In the genomic region with DNA sequence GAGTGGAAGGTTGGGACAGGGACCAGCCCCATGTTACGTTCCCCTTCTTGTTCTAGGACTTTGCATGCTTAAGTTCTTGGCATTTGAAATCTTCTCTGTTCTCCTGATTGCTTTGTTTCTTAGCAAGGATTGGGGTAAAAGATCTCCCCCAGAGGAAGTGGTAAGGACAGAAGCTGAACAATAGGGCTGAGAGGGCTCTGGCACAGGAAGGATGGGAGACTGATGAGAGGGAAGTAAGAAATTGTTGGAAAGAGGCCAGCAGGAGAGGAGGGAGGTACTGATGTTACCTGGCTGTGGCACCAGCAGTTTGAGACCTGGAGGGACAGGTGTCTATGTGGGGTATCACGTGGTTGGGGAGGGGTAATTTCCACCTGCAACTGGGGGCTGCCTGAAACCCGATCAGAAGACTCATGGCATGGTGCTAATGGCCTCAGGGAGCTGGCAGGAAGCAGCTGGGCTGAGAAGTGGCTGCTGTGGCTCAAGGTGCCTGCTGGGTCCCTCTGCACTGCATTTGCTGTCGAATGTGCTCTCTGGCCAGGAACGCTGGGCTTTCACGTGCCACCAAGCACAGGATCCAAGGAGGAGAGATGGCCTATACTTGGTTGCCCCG, we compare ENCODE assay signal across 21 cellular contexts.
DNase-seq lines count a peak whose midpoint lies in the region; ATAC-seq and TF ChIP-seq lines count a peak whose summit lies in the region.
"Had no signal": no experiment of that assay in that cellular context is flagged by ENCODE, and none has a peak within 500 bp of the region (broad histone marks: within the 10 kb centered on the region; RNA-seq: fewer than 3 reads in every experiment).

No MANE protein-coding gene starts in this region.

- no peaks in the 10 kb centered on the region; the same call in 1 of the 2 replicates for H3F3A ChIP-seq in GM23338 (replicated peaks; ENCODE audit: low read depth)

- no peak for DNase-seq in GM23338 (ENCODE audit: low spot score)
- DNase-seq in NCI-H2029 treated with DMSO at 0.1 percent for 48 hours (lab: John Stamatoyannopoulos, UW) = peak; percentile 99
- peak; percentile 25 to 54 for DNase-seq in SJCRH30
- DNase-seq in omental fat pad (ENCODE audit: low spot score) = no peak
- no peak for DNase-seq in NOMO-1 (lab: John Stamatoyannopoulos, UW; ENCODE audit: unreplicated experiment in 2 of 2)
- DNase-seq in epidermal melanocyte (ENCODE audit: insufficient read length, low spot score) = no peak
- DNase-seq: activated CD4-positive, alpha-beta T cell treated with anti-CD3 and anti-CD28 coated beads for 1 hour; activated CD8-positive, alpha-beta memory T cell treated with anti-CD3 and anti-CD28 coated beads, Interleukin-2, amount 10 ng/mL, durations not matched to agents 7 days and 5 days; activated naive CD4-positive, alpha-beta T cell treated with Interleukin-2 at 50 U/mL for 16 hours; foreskin melanocyte; mucosa of descending colon; NK-92 treated with Interleukin-12 subunit alpha and Interleukin-12 subunit beta, amount 100 ng/mL, for 24 hours; occipital lobe; stimulated activated CD4-positive, alpha-beta T cell treated with anti-CD3 and anti-CD28 coated beads, Interleukin-2, amount 100 ng/mL, for 48 hours; stimulated activated CD8-positive, alpha-beta memory T cell treated with anti-CD3 and anti-CD28 coated beads, Interleukin-4, amount 100 ng/mL, for 48 hours had no signal

- H3K79me2 ChIP-seq in GM23338 (replicated peaks; ENCODE audit: insufficient read depth) = no peaks in the 10 kb centered on the region

- H3K27ac Mint-ChIP-seq in GM23338 = no peak overlapping the region
- H3K27ac Mint-ChIP-seq: activated CD8-positive, alpha-beta memory T cell treated with anti-CD3 and anti-CD28 coated beads, Interleukin-2, amount 10 ng/mL, durations not matched to agents 7 days and 5 days; T-helper 2 cell treated with Interferon-gamma antibody and Interleukin-4, amounts not matched to agents 5 μg/mL and 100 μg/mL, for 36 hours had no signal

- no peaks in the 10 kb centered on the region; the same call in 2 of the 3 replicates for H3K36me3 Mint-ChIP-seq in GM23338 (ENCODE audit: low read depth)
- H3K36me3 Mint-ChIP-seq: activated CD8-positive, alpha-beta memory T cell treated with anti-CD3 and anti-CD28 coated beads, Interleukin-2, amount 10 ng/mL, durations not matched to agents 7 days and 5 days had no signal

- H2AFZ ChIP-seq in GM23338 = peak overlapping the region; percentile 52; the same call in 1 of the 2 replicates

- H3K9me3 ChIP-seq in BLaER1 (no peaks in the 10 kb centered on the region), SJCRH30 (replicated peaks) (peaks cover 4% of the 10 kb centered on the region; the same call in 1 of the 2 replicates)
- H3K9me3 ChIP-seq: mucosa of descending colon had no signal

- peaks cover 9% of the 10 kb centered on the region for H3K27me3 Mint-ChIP-seq in GM23338 (ENCODE audit: insufficient read depth, low read depth, poor library complexity)

- no peak overlapping the region for H3K9ac ChIP-seq in BLaER1

- H3K9me3 Mint-ChIP-seq in GM23338 = no peaks in the 10 kb centered on the region; the same call in 2 of the 3 replicates
- H3K9me3 Mint-ChIP-seq: T-helper 2 cell treated with Interferon-gamma antibody and Interleukin-4, amounts not matched to agents 5 μg/mL and 100 μg/mL, for 36 hours had no signal

- H3K4me2 ChIP-seq in BLaER1 (peak overlapping the region; percentile 81), GM23338 (no peak overlapping the region)

- H3K36me3 ChIP-seq in BLaER1 (no peaks in the 10 kb centered on the region), GM23338 (ENCODE audit: insufficient read depth) (no peaks in the 10 kb centered on the region), SJCRH30 (no peaks in the 10 kb centered on the region)

- H3K9me2 ChIP-seq in GM23338 (ENCODE audit: insufficient read depth) = no peaks in the 10 kb centered on the region

- peak overlapping the region; percentile 54; the same call in 1 of the 2 replicates for H3K27ac ChIP-seq in BLaER1
- H3K27ac ChIP-seq in GM23338 (ENCODE audit: low read depth) = no peak overlapping the region
- H3K27ac ChIP-seq in SJCRH30 = no peak overlapping the region
- H3K27ac ChIP-seq: coronary artery had no signal

- peaks cover 59% of the 10 kb centered on the region for H3K4me1 Mint-ChIP-seq in GM23338
- H3K4me1 Mint-ChIP-seq: activated CD8-positive, alpha-beta memory T cell treated with anti-CD3 and anti-CD28 coated beads, Interleukin-2, amount 10 ng/mL, durations not matched to agents 7 days and 5 days had no signal

- H4K20me1 ChIP-seq in BLaER1 (no peaks in the 10 kb centered on the region), GM23338 (replicated peaks; ENCODE audit: insufficient read depth) (no peaks in the 10 kb centered on the region)

- no peak for ATAC-seq in GM23338
- ATAC-seq in GM18870 (IDR thresholded peaks at IDR 0.05; ENCODE audit: unreplicated experiment) = no peak
- ATAC-seq in omental fat pad (ENCODE audit: low FRiP score) = no peak
- ATAC-seq: activated CD8-positive, alpha-beta memory T cell treated with anti-CD3 and anti-CD28 coated beads, Interleukin-2, amount 10 ng/mL, durations not matched to agents 7 days and 5 days; left lobe of liver; mucosa of descending colon; Right ventricle myocardium inferior had no signal

- H3K4me1 ChIP-seq in BLaER1 = peaks cover 32% of the 10 kb centered on the region
- peaks cover 50% of the 10 kb centered on the region for H3K4me1 ChIP-seq in GM23338 (ENCODE audit: insufficient read depth)
- peaks cover 50% of the 10 kb centered on the region for H3K4me1 ChIP-seq in SJCRH30

- H3K4me3 ChIP-seq in BLaER1 (no peak overlapping the region), GM23338 (no peak overlapping the region), SJCRH30 (no peak overlapping the region)
- H3K4me3 ChIP-seq: coronary artery, mucosa of descending colon had no signal

- H3K4me3 Mint-ChIP-seq in GM23338 = no peak overlapping the region
- H3K4me3 Mint-ChIP-seq: activated CD8-positive, alpha-beta memory T cell treated with anti-CD3 and anti-CD28 coated beads, Interleukin-2, amount 10 ng/mL, durations not matched to agents 7 days and 5 days; T-helper 2 cell treated with Interferon-gamma antibody and Interleukin-4, amounts not matched to agents 5 μg/mL and 100 μg/mL, for 36 hours had no signal

- TF ChIP-seq CTCF in GM23338 (conservative IDR thresholded peaks at IDR 0.05; ENCODE audit: low read depth in 2 of 2) = no peak
- TF ChIP-seq CTCF in omental fat pad (IDR thresholded peaks at IDR 0.05) = no peak

- H3K27me3 ChIP-seq in BLaER1 (no peaks in the 10 kb centered on the region), GM23338 (ENCODE audit: insufficient read depth) (no peaks in the 10 kb centered on the region), SJCRH30 (peaks cover 7% of the 10 kb centered on the region; the same call in 1 of the 2 replicates)

TF ChIP-seq in GM23338, 12 proteins besides CTCF, POLR2A, EP300 and RAD21 (continues in another document):
- TF ChIP-seq ZNF114 (CRISPR knock-in tag; IDR thresholded peaks at IDR 0.05) (no peak), REST (IDR thresholded peaks at IDR 0.05; ENCODE audit: unreplicated experiment) (no peak), JUNB (IDR thresholded peaks at IDR 0.05; ENCODE audit: unreplicated experiment) (no peak), CREB1 (CRISPR knock-in tag; IDR thresholded peaks at IDR 0.05; ENCODE audit: low read depth) (no peak)

Comparison
In these comparisons a context has a peak if more than half of its experiments do, and no peak if none do; other contexts are left out.
1. DNase-seq: peak in NCI-H2029 treated with DMSO at 0.1 percent for 48 hours (single experiment) and SJCRH30 (2 of 2); none in GM23338 (single experiment), omental fat pad (single experiment), NOMO-1 (0 of 2) and epidermal melanocyte (single experiment).